20 cellular contexts compared by ENCODE assay signal in genomic region chr2:172978053-172978383, GRCh38.
"Had no signal": no experiment of that assay in that cellular context is flagged by ENCODE, and none has a peak within 500 bp of the region (broad histone marks: within the 10 kb centered on the region; RNA-seq: fewer than 3 reads in every experiment).

No MANE protein-coding gene starts in this region.

- H3K9me3 ChIP-seq: mucosa of descending colon, pancreas, transverse colon had no signal

- DNase-seq: activated CD4-positive, alpha-beta T cell treated with anti-CD3 and anti-CD28 coated beads for 1 hour; activated CD4-positive, alpha-beta T cell treated with anti-CD3 and anti-CD28 coated beads, Interleukin-2, amount 50 U/mL, for 48 hours; activated naive CD4-positive, alpha-beta T cell treated with anti-CD3 and anti-CD28 coated beads, Interleukin-2, amount 10 ng/mL, durations not matched to agents 7 days and 5 days; activated T-cell treated with anti-CD3 and anti-CD28 coated beads, Interleukin-2, amount 50 U/mL, for 4 hours; foreskin fibroblast; mesenchymal stem cell; mucosa of descending colon; naive B cell; pancreas; stimulated activated CD4-positive, alpha-beta T cell treated with anti-CD3 and anti-CD28 coated beads, Interleukin-4, amount 100 ng/mL, for 4 hours; stimulated activated naive CD4-positive, alpha-beta T cell; SW 1271; T-helper 2 cell; transverse colon had no signal

- H3K4me1 Mint-ChIP-seq: activated naive CD4-positive, alpha-beta T cell treated with anti-CD3 and anti-CD28 coated beads, Interleukin-2, amount 10 ng/mL, durations not matched to agents 7 days and 5 days; naive B cell had no signal

- FAIRE-seq: bronchial epithelial cell, pancreas had no signal

- H3K27ac Mint-ChIP-seq: activated naive CD4-positive, alpha-beta T cell treated with anti-CD3 and anti-CD28 coated beads, Interleukin-2, amount 10 ng/mL, durations not matched to agents 7 days and 5 days; endodermal cell; naive B cell had no signal

- H3K27ac ChIP-seq: epithelial cell of prostate, pancreas, transverse colon, VCaP had no signal

- H3K36me3 Mint-ChIP-seq: activated naive CD4-positive, alpha-beta T cell treated with anti-CD3 and anti-CD28 coated beads, Interleukin-2, amount 10 ng/mL, durations not matched to agents 7 days and 5 days; naive B cell had no signal

- H3K27me3 ChIP-seq: pancreas had no signal

- H3K4me3 Mint-ChIP-seq: activated naive CD4-positive, alpha-beta T cell treated with anti-CD3 and anti-CD28 coated beads, Interleukin-2, amount 10 ng/mL, durations not matched to agents 7 days and 5 days; activated T-cell treated with anti-CD3 and anti-CD28 coated beads, Interleukin-2, amount 50 U/mL, for 4 hours; endodermal cell; naive B cell; neural crest cell had no signal

- H3K9me3 Mint-ChIP-seq: activated naive CD4-positive, alpha-beta T cell treated with anti-CD3 and anti-CD28 coated beads, Interleukin-2, amount 10 ng/mL, durations not matched to agents 7 days and 5 days; activated T-cell treated with anti-CD3 and anti-CD28 coated beads, Interleukin-2, amount 50 U/mL, for 4 hours; endodermal cell; naive B cell; neural crest cell had no signal

- H3K36me3 ChIP-seq: pancreas, transverse colon had no signal

- ATAC-seq: mucosa of descending colon, pancreas had no signal

- H3K4me3 ChIP-seq: dorsolateral prefrontal cortex, mucosa of descending colon, pancreas, transverse colon had no signal

- H3K4me1 ChIP-seq: pancreas had no signal
